Comparison of ENCODE assay signal across 13 cellular contexts in the genomic region with DNA sequence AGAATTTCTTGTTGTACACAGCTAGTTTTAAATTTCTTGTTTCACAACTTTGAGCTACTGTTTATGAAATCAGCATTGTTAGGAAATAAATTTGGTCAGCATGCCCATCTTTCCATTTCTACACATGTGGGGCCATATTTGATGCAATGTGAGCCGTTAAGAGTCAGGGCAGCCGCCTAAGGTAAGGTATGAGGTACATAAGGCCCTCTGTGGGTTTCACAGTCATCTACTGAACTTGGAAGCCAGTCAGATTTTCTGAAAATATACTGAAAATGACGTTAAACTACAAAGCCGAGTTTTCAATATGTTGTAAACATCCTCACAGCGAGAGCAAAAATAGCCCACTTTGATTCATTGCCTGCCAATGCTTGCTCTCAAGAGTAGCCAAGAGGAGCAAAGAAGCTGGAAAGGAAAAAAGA.
DNase-seq lines count a peak whose midpoint lies in the region; TF ChIP-seq lines count a peak whose summit lies in the region.
"Had no signal": no experiment of that assay in that cellular context is flagged by ENCODE, and none has a peak within 500 bp of the region (broad histone marks: within the 10 kb centered on the region; RNA-seq: fewer than 3 reads in every experiment).

No MANE protein-coding gene starts in this region.

- H3K36me3 Mint-ChIP-seq in chondrocyte (ENCODE audit: low read depth) = no peaks in the 10 kb centered on the region
- H3K36me3 Mint-ChIP-seq: activated naive CD8-positive, alpha-beta T cell treated with anti-CD3 and anti-CD28 coated beads, Interleukin-2, amount 10 ng/mL, durations not matched to agents 7 days and 5 days had no signal

- H3K4me3 ChIP-seq in GM23248 (peak overlapping the region; percentile 37), mesodermal cell (ENCODE audit: extremely low read depth, insufficient read depth, low read length, poor library complexity, severe bottlenecking) (no peak overlapping the region), smooth muscle cell (peak overlapping the region; percentile 16)
- H3K4me3 ChIP-seq: BLaER1 had no signal

- H3K79me2 ChIP-seq in GM23248 (ENCODE audit: insufficient read depth) (no peaks in the 10 kb centered on the region), smooth muscle cell (ENCODE audit: low read depth) (no peaks in the 10 kb centered on the region)

- no peaks in the 10 kb centered on the region for H3K9me2 ChIP-seq in GM23248 (ENCODE audit: insufficient read depth)

- H3K27ac Mint-ChIP-seq in chondrocyte (ENCODE audit: unreplicated experiment) = peak overlapping the region; percentile 18
- H3K27ac Mint-ChIP-seq: activated naive CD8-positive, alpha-beta T cell treated with anti-CD3 and anti-CD28 coated beads, Interleukin-2, amount 10 ng/mL, durations not matched to agents 7 days and 5 days had no signal

- peaks cover 31% of the 10 kb centered on the region for H3K4me1 ChIP-seq in GM23248 (ENCODE audit: insufficient read depth)
- H3K4me1 ChIP-seq in mesodermal cell (ENCODE audit: control insufficient read depth, insufficient read depth, low read length, poor library complexity, severe bottlenecking) = no peaks in the 10 kb centered on the region
- peaks cover 17% of the 10 kb centered on the region for H3K4me1 ChIP-seq in smooth muscle cell (ENCODE audit: low read depth)
- H3K4me1 ChIP-seq: BLaER1 had no signal

- peak overlapping the region; percentile 41 for H3K9ac ChIP-seq in GM23248
- H3K9ac ChIP-seq in smooth muscle cell (ENCODE audit: low read depth) = peak overlapping the region; percentile 46
- H3K9ac ChIP-seq: BLaER1 had no signal

- no peaks in the 10 kb centered on the region for H3K9me3 Mint-ChIP-seq in chondrocyte (ENCODE audit: low read depth)

- no peaks in the 10 kb centered on the region for H3K27me3 ChIP-seq in GM23248 (replicated peaks; ENCODE audit: insufficient read depth)
- H3K27me3 ChIP-seq in smooth muscle cell (ENCODE audit: low read depth) = no peaks in the 10 kb centered on the region
- H3K27me3 ChIP-seq: BLaER1 had no signal

- H3K27me3 Mint-ChIP-seq in chondrocyte (ENCODE audit: low read depth) = no peaks in the 10 kb centered on the region
- H3K27me3 Mint-ChIP-seq: activated naive CD8-positive, alpha-beta T cell treated with anti-CD3 and anti-CD28 coated beads, Interleukin-2, amount 10 ng/mL, durations not matched to agents 7 days and 5 days had no signal

- H4K20me1 ChIP-seq in GM23248 (ENCODE audit: insufficient read depth) (no peaks in the 10 kb centered on the region), smooth muscle cell (ENCODE audit: low read depth) (no peaks in the 10 kb centered on the region)
- H4K20me1 ChIP-seq: BLaER1 had no signal

- H3K4me2 ChIP-seq in GM23248 (ENCODE audit: unreplicated experiment) (peak overlapping the region; percentile 68), smooth muscle cell (peak overlapping the region; percentile 69)
- H3K4me2 ChIP-seq: BLaER1 had no signal

- TF ChIP-seq CTCF in chondrocyte (IDR thresholded peaks at IDR 0.05) (no peak), smooth muscle cell (IDR thresholded peaks at IDR 0.05; ENCODE audit: borderline replicate concordance, insufficient read depth, poor library complexity, severe bottlenecking) (no peak)

- no peak overlapping the region for H3K4me3 Mint-ChIP-seq in chondrocyte (ENCODE audit: unreplicated experiment)
- H3K4me3 Mint-ChIP-seq: activated naive CD8-positive, alpha-beta T cell treated with anti-CD3 and anti-CD28 coated beads, Interleukin-2, amount 10 ng/mL, durations not matched to agents 7 days and 5 days had no signal

- 0 out of 2 replicates have a peak, but pooled peaks cover 13% of the 10 kb centered on the region for H3F3A ChIP-seq in GM23248 (ENCODE audit: insufficient read depth)
- peaks cover 5% of the 10 kb centered on the region for H3F3A ChIP-seq in smooth muscle cell (ENCODE audit: low read depth)

- H2AFZ ChIP-seq in GM23248 = peak overlapping the region; percentile 83
- peak overlapping the region; percentile 96 for H2AFZ ChIP-seq in smooth muscle cell (ENCODE audit: low read depth)

- H3K9me3 ChIP-seq in GM23248 (ENCODE audit: low read depth) = no peaks in the 10 kb centered on the region
- H3K9me3 ChIP-seq in mesodermal cell (ENCODE audit: control insufficient read depth, low read length) = no peaks in the 10 kb centered on the region
- no peaks in the 10 kb centered on the region for H3K9me3 ChIP-seq in smooth muscle cell (replicated peaks; ENCODE audit: low read depth)

- in situ Hi-C loops in GM23248 (cut with MboI) = no loop called here

- H3K36me3 ChIP-seq in GM23248 (ENCODE audit: low read depth) (no peaks in the 10 kb centered on the region), mesodermal cell (ENCODE audit: control insufficient read depth, insufficient read depth, low read length) (no peaks in the 10 kb centered on the region), smooth muscle cell (ENCODE audit: low read depth) (no peaks in the 10 kb centered on the region)
- H3K36me3 ChIP-seq: BLaER1 had no signal

- H3K27ac ChIP-seq in GM23248 (peak overlapping the region; percentile 45), mesodermal cell (ENCODE audit: low read depth, low read length, severe bottlenecking) (peak overlapping the region; percentile 24), smooth muscle cell (ENCODE audit: low read depth) (peak overlapping the region; percentile 86)
- H3K27ac ChIP-seq: BLaER1 had no signal

- 30 to 41% methylated on average over 5 of the region's 5 CpGs for WGBS in GM23248 (ENCODE audit: low coverage in 1 of 2, low lambda C conversion rate in 2 of 2, missing lambda C conversion rate in 2 of 2), 2 experiments
- 87 to 100% methylated on average over 4 to 5 of the region's 5 CpGs for WGBS in mesodermal cell (ENCODE audit: insufficient coverage in 2 of 2), 2 experiments
- WGBS in smooth muscle cell (ENCODE audit: low lambda C conversion rate) = 40% methylated on average over 5 of the region's 5 CpGs

- peaks cover 19% of the 10 kb centered on the region for H3K4me1 Mint-ChIP-seq in chondrocyte (ENCODE audit: low read depth)
- H3K4me1 Mint-ChIP-seq: activated naive CD8-positive, alpha-beta T cell treated with anti-CD3 and anti-CD28 coated beads, Interleukin-2, amount 10 ng/mL, durations not matched to agents 7 days and 5 days had no signal

- DNase-seq in GM23248 (peak; percentile 52), chondrocyte (ENCODE audit: low spot score) (no peak), smooth muscle cell (lab: John Stamatoyannopoulos, UW; ENCODE audit: unreplicated experiment) (no peak), NCI-H1694 treated with DMSO at 0.1 percent for 48 hours (lab: John Stamatoyannopoulos, UW) (no peak), T-helper 1 cell (no peak), NCI-H82 treated with DMSO at 0.1 percent for 48 hours (lab: John Stamatoyannopoulos, UW; ENCODE audit: unreplicated experiment) (no peak), NK-92 (lab: John Stamatoyannopoulos, UW; ENCODE audit: unreplicated experiment) (no peak)
- DNase-seq: activated naive CD8-positive, alpha-beta T cell treated with anti-CD3 and anti-CD28 coated beads, Interleukin-2, amount 10 ng/mL, durations not matched to agents 7 days and 5 days; effector memory CD4-positive, alpha-beta T cell; NCI-H2171; T-helper 9 cell had no signal

Comparison
In these comparisons a context has a peak if more than half of its experiments do, and no peak if none do; other contexts are left out.
1. H3K27ac ChIP-seq: peak in every context shown above with its lines; median percentile 86 in smooth muscle cell; 45 in GM23248; 24 in mesodermal cell.